Comparison of ENCODE assay signal across 17 cellular contexts in the genomic region with DNA sequence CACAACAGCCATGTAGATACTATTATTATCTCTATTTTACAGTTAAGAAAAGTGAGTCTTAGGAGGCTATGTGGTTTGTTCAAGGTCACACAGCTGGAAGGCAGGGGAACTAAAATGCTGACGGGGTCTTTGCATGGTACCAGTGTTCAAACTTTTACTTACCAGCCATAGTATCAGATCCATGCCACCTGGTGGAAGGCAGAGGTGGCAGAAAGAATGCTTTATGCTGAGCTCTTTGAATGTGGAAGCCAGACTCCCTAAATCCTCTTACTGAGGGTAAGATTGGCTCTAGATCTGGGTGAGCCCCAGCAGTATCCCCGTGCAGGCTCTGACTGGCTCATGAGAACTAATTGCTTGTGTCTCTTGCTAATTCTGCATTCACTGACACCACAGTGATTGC. TPM values are rescaled to one million over a fixed set of nuclear protein-coding genes. Genes with fewer than 3 reads are reported as not detected.
DNase-seq lines count a peak whose midpoint lies in the region; TF ChIP-seq lines count a peak whose summit lies in the region.
"Had no signal": no experiment of that assay in that cellular context is flagged by ENCODE, and none has a peak within 500 bp of the region (broad histone marks: within the 10 kb centered on the region; RNA-seq: fewer than 3 reads in every experiment).

No MANE protein-coding gene starts in this region.

- H3K9me3 ChIP-seq in MM.1S (replicated peaks; ENCODE audit: insufficient read depth, low read length) (no peaks in the 10 kb centered on the region), osteoblast (ENCODE audit: low read depth, low read length) (no peaks in the 10 kb centered on the region)
- H3K9me3 ChIP-seq: BLaER1 had no signal

- H3K4me1 ChIP-seq in MM.1S (ENCODE audit: low read length) (peaks cover 12% of the 10 kb centered on the region), osteoblast (ENCODE audit: insufficient read depth, low read length) (peaks cover 5% of the 10 kb centered on the region)
- H3K4me1 ChIP-seq: BLaER1 had no signal

- no peak overlapping the region for H3K9ac ChIP-seq in MM.1S (ENCODE audit: low read length)
- H3K9ac ChIP-seq: BLaER1, GM23248 had no signal

- no peaks in the 10 kb centered on the region for H3K36me3 ChIP-seq in MM.1S (replicated peaks; ENCODE audit: insufficient read depth, low read length)
- no peaks in the 10 kb centered on the region for H3K36me3 ChIP-seq in osteoblast (ENCODE audit: insufficient read depth, low read length)
- H3K36me3 ChIP-seq: BLaER1 had no signal

- peaks cover 0 to 8% (median 3%) of the 10 kb centered on the region in 5 experiments for H3K9me3 Mint-ChIP-seq in brain
- no peaks in the 10 kb centered on the region for H3K9me3 Mint-ChIP-seq in mesothelial cell of epicardium
- H3K9me3 Mint-ChIP-seq: activated CD4-positive, alpha-beta T cell treated with anti-CD3 and anti-CD28 coated beads, Interleukin-2, amount 10 ng/mL, durations not matched to agents 7 days and 5 days; immature natural killer cell had no signal

- peaks cover 4% of the 10 kb centered on the region for H3K27me3 Mint-ChIP-seq in brain
- no peaks in the 10 kb centered on the region for H3K27me3 Mint-ChIP-seq in mesothelial cell of epicardium (ENCODE audit: low read depth)
- H3K27me3 Mint-ChIP-seq: activated naive CD8-positive, alpha-beta T cell treated with anti-CD3 and anti-CD28 coated beads for 36 hours had no signal

- DNase-seq in ELR (ENCODE audit: low read depth): peak; percentile 24
- no peak for DNase-seq in MM.1S
- no peak for DNase-seq in osteoblast (ENCODE audit: insufficient read length, low spot score, missing footprints)
- no peak for DNase-seq in NCI-H226
- DNase-seq in NCI-H1092 (lab: John Stamatoyannopoulos, UW): no peak
- DNase-seq in NCI-H446 (lab: John Stamatoyannopoulos, UW): no peak
- no peak for DNase-seq in mesothelial cell of epicardium (ENCODE audit: low spot score in 2 of 2, unreplicated experiment in 2 of 2)
- DNase-seq: activated CD4-positive, alpha-beta T cell treated with anti-CD3 and anti-CD28 coated beads, Interleukin-2, amount 10 ng/mL, durations not matched to agents 7 days and 5 days; activated naive CD8-positive, alpha-beta T cell treated with anti-CD3 and anti-CD28 coated beads for 36 hours; DMS79 treated with DMSO at 0.1 percent for 48 hours; GM23248; immature natural killer cell; naive thymus-derived CD8-positive, alpha-beta T cell; SIG-M5 had no signal

- no peaks in the 10 kb centered on the region for H3K4me1 Mint-ChIP-seq in brain
- no peaks in the 10 kb centered on the region for H3K4me1 Mint-ChIP-seq in mesothelial cell of epicardium

- no peaks in the 10 kb centered on the region for H3K27me3 ChIP-seq in MM.1S (replicated peaks; ENCODE audit: insufficient read depth, low read length)
- no peaks in the 10 kb centered on the region for H3K27me3 ChIP-seq in osteoblast (ENCODE audit: insufficient read depth, low read length)
- H3K27me3 ChIP-seq: BLaER1 had no signal

- H3K27ac Mint-ChIP-seq in brain (peak overlapping the region in 4 of 5 experiments; percentile 47 to 65 (median 50)), mesothelial cell of epicardium (no peak overlapping the region)
- H3K27ac Mint-ChIP-seq: activated CD4-positive, alpha-beta T cell treated with anti-CD3 and anti-CD28 coated beads, Interleukin-2, amount 10 ng/mL, durations not matched to agents 7 days and 5 days; activated naive CD8-positive, alpha-beta T cell treated with anti-CD3 and anti-CD28 coated beads for 36 hours; immature natural killer cell had no signal

- H3K36me3 Mint-ChIP-seq in brain: no peaks in the 10 kb centered on the region
- no peaks in the 10 kb centered on the region for H3K36me3 Mint-ChIP-seq in mesothelial cell of epicardium
- H3K36me3 Mint-ChIP-seq: activated naive CD8-positive, alpha-beta T cell treated with anti-CD3 and anti-CD28 coated beads for 36 hours; immature natural killer cell; naive thymus-derived CD8-positive, alpha-beta T cell had no signal

- no peak overlapping the region for H2AFZ ChIP-seq in MM.1S (ENCODE audit: low read length)
- no peak overlapping the region for H2AFZ ChIP-seq in osteoblast (ENCODE audit: low read length)
- H2AFZ ChIP-seq: GM23248 had no signal

- H3K27ac ChIP-seq in MM.1S (ENCODE audit: low read length) (no peak overlapping the region), osteoblast (ENCODE audit: low read depth, low read length) (no peak overlapping the region)
- H3K27ac ChIP-seq: BLaER1, GM23248 had no signal

- H3K9me2 ChIP-seq in MM.1S (replicated peaks; ENCODE audit: insufficient read depth, low read length): no peaks in the 10 kb centered on the region

- no peak overlapping the region for H3K4me2 ChIP-seq in MM.1S (ENCODE audit: low read depth, low read length)
- no peak overlapping the region for H3K4me2 ChIP-seq in osteoblast (ENCODE audit: insufficient read depth, low read length)
- H3K4me2 ChIP-seq: BLaER1 had no signal

- H3F3A ChIP-seq in MM.1S (ENCODE audit: insufficient read depth, low read length): 0 out of 2 replicates have a peak, but pooled peaks cover 5% of the 10 kb centered on the region

- peaks cover 9% of the 10 kb centered on the region; the same call in 1 of the 2 replicates for H3K79me2 ChIP-seq in MM.1S (ENCODE audit: low read length)
- no peaks in the 10 kb centered on the region for H3K79me2 ChIP-seq in osteoblast (ENCODE audit: insufficient read depth, low read length)

- TF ChIP-seq CTCF in MM.1S (IDR thresholded peaks at IDR 0.05; ENCODE audit: low read length): 0 out of 2 replicates have a peak, but pooled peaks have one; percentile 8
- TF ChIP-seq CTCF in brain (conservative IDR thresholded peaks at IDR 0.05): peak in 1 of 2 experiments; percentile 36
- TF ChIP-seq CTCF in osteoblast (IDR thresholded peaks at IDR 0.05; ENCODE audit: extremely low read depth, low read depth, low read length): peak; percentile 21
- TF ChIP-seq CTCF in mesothelial cell of epicardium (IDR thresholded peaks at IDR 0.05; ENCODE audit: unreplicated experiment): no peak

- no peak overlapping the region for H3K4me3 Mint-ChIP-seq in brain
- H3K4me3 Mint-ChIP-seq in mesothelial cell of epicardium: no peak overlapping the region
- H3K4me3 Mint-ChIP-seq: activated CD4-positive, alpha-beta T cell treated with anti-CD3 and anti-CD28 coated beads, Interleukin-2, amount 10 ng/mL, durations not matched to agents 7 days and 5 days; activated naive CD8-positive, alpha-beta T cell treated with anti-CD3 and anti-CD28 coated beads for 36 hours; immature natural killer cell; naive thymus-derived CD8-positive, alpha-beta T cell had no signal

- no peak overlapping the region for H3K4me3 ChIP-seq in MM.1S (ENCODE audit: low read length)
- H3K4me3 ChIP-seq in osteoblast (ENCODE audit: insufficient read depth, low read length): no peak overlapping the region
- H3K4me3 ChIP-seq: BLaER1, GM23248, lung had no signal

- H4K20me1 ChIP-seq in MM.1S (ENCODE audit: insufficient read depth, low read length) (no peaks in the 10 kb centered on the region), osteoblast (ENCODE audit: insufficient read depth, low read length) (no peaks in the 10 kb centered on the region)
- H4K20me1 ChIP-seq: BLaER1 had no signal

RNA-seq across cellular contexts. Expression of a gene that starts 54.3 kb away (rescaled TPM):
- 5.8 TPM for polyA plus RNA-seq in brain (ENCODE audit: insufficient read depth, low read depth, low replicate concordance)
- total RNA-seq in osteoblast (8.7 and 12.4 TPM in 2 replicates), mesothelial cell of epicardium (63.1 to 69.8 TPM (median 67.7 TPM) in 3 replicates)
